ENCODE assay signal across 7 cellular contexts in genomic region chr1:172089768-172090510, GRCh38.
DNase-seq lines count a peak whose midpoint lies in the region; ATAC-seq, FAIRE-seq and TF ChIP-seq lines count a peak whose summit lies in the region.

No MANE protein-coding gene starts in this region.

- FAIRE-seq in GM18507 (lab: Jason Lieb, UNC): peak; percentile 82
- FAIRE-seq in endothelial cell of umbilical vein (lab: Jason Lieb, UNC): peak; percentile 21

- POLR2A ChIA-PET in endothelial cell of umbilical vein (lab: Charles Lee): no interaction called here

- H3K36me3 ChIP-seq in MM.1S (replicated peaks; ENCODE audit: insufficient read depth, low read length) (no peaks in the 10 kb centered on the region), endothelial cell of umbilical vein (ENCODE audit: control insufficient read depth in 2 of 2, extremely low read depth in 1 of 2, insufficient read depth in 2 of 2, low read length in 2 of 2) (no peaks in the 10 kb centered on the region), neural progenitor cell (no peaks in the 10 kb centered on the region), upper lobe of left lung (no peaks in the 10 kb centered on the region)

- TF ChIP-seq CTCF in MM.1S (IDR thresholded peaks at IDR 0.05; ENCODE audit: low read length): peak; percentile 74
- TF ChIP-seq CTCF in endothelial cell of umbilical vein (IDR thresholded peaks at IDR 0.05; ENCODE audit: extremely low read depth in 1 of 2, insufficient read depth in 1 of 2, low read depth in 1 of 2, low read length in 2 of 2): peak; percentile 59 to 67
- TF ChIP-seq CTCF in neural progenitor cell (IDR thresholded peaks at IDR 0.05): peak; percentile 76
- TF ChIP-seq CTCF in upper lobe of left lung (IDR thresholded peaks at IDR 0.05): peak; percentile 39 to 74 (median 69)

- TF ChIP-seq EP300 in upper lobe of left lung (IDR thresholded peaks at IDR 0.05): no peak

- no peak overlapping the region for H2AFZ ChIP-seq in MM.1S (ENCODE audit: low read length)
- no peak overlapping the region for H2AFZ ChIP-seq in endothelial cell of umbilical vein (ENCODE audit: low read depth, low read length)
- H2AFZ ChIP-seq in neural progenitor cell (replicated peaks): peak overlapping the region; percentile 74

- H3F3A ChIP-seq in MM.1S (ENCODE audit: insufficient read depth, low read length): no peaks in the 10 kb centered on the region
- peaks cover 7% of the 10 kb centered on the region for H3F3A ChIP-seq in neural progenitor cell (ENCODE audit: low read depth)

- no peaks in the 10 kb centered on the region for H3K9me1 ChIP-seq in endothelial cell of umbilical vein (replicated peaks; ENCODE audit: control insufficient read depth, extremely low read depth, insufficient read depth, low read length)

- no peak overlapping the region for H3K4me3 ChIP-seq in MM.1S (ENCODE audit: low read length)
- no peak overlapping the region for H3K4me3 ChIP-seq in endothelial cell of umbilical vein (replicated peaks in 1 of 3; ENCODE audit: insufficient read depth in 1 of 3, low read depth in 1 of 3, low read length in 3 of 3)
- no peak overlapping the region for H3K4me3 ChIP-seq in neural progenitor cell
- no peak overlapping the region for H3K4me3 ChIP-seq in upper lobe of left lung

- H3K4me2 ChIP-seq in MM.1S (ENCODE audit: low read depth, low read length) (no peak overlapping the region), endothelial cell of umbilical vein (ENCODE audit: insufficient read depth, low read length) (no peak overlapping the region), neural progenitor cell (no peak overlapping the region)

- intact Hi-C loops in endothelial cell of umbilical vein (cut with micrococcal nuclease): loop anchor here (1.0 to 2.0 kb wide), 4 partner anchors 87 to 354 kb away; partner anchors contain the start of gene PIGC

- no peaks in the 10 kb centered on the region for H3K36me3 Mint-ChIP-seq in neural progenitor cell

- TF ChIP-seq POLR2A in endothelial cell of umbilical vein (IDR thresholded peaks at IDR 0.05; ENCODE audit: low read depth, low read length) (no peak), upper lobe of left lung (IDR thresholded peaks at IDR 0.05) (no peak)

- ATAC-seq in upper lobe of left lung (ENCODE audit: low FRiP score in 2 of 2): peak; percentile 71 to 75
- no peak for ATAC-seq in HG02970 (IDR thresholded peaks at IDR 0.05; ENCODE audit: low FRiP score, unreplicated experiment)

- H3K9me2 ChIP-seq in MM.1S (replicated peaks; ENCODE audit: insufficient read depth, low read length): no peaks in the 10 kb centered on the region

- no peak overlapping the region for H3K27ac ChIP-seq in MM.1S (ENCODE audit: low read length)
- H3K27ac ChIP-seq in endothelial cell of umbilical vein (ENCODE audit: insufficient read depth, low read depth, low read length): no peak overlapping the region
- no peak overlapping the region for H3K27ac ChIP-seq in neural progenitor cell
- H3K27ac ChIP-seq in upper lobe of left lung: no peak overlapping the region

- 60 to 63% methylated on average over 7 of the region's 7 CpGs for WGBS in upper lobe of left lung, 2 donors

- H4K20me1 ChIP-seq in MM.1S (ENCODE audit: insufficient read depth, low read length): no peaks in the 10 kb centered on the region
- H4K20me1 ChIP-seq in endothelial cell of umbilical vein (replicated peaks; ENCODE audit: control insufficient read depth, extremely low read depth, insufficient read depth, low read length): no peaks in the 10 kb centered on the region
- H4K20me1 ChIP-seq in neural progenitor cell (ENCODE audit: low read depth): no peaks in the 10 kb centered on the region

- no peaks in the 10 kb centered on the region for H3K9me3 Mint-ChIP-seq in neural progenitor cell

- H3K27me3 Mint-ChIP-seq in neural progenitor cell (ENCODE audit: insufficient read depth, low read depth): no peaks in the 10 kb centered on the region

- no peak overlapping the region for H3K27ac Mint-ChIP-seq in neural progenitor cell

- H3K4me1 Mint-ChIP-seq in neural progenitor cell: peaks cover 6% of the 10 kb centered on the region

- BruUV-seq in endothelial cell of umbilical vein (replicated peaks; lab: Mats Ljungman, UMichigan): no TSS peak

- H3K4me1 ChIP-seq in MM.1S (ENCODE audit: low read length) (no peaks in the 10 kb centered on the region), endothelial cell of umbilical vein (ENCODE audit: control insufficient read depth, extremely low read depth, insufficient read depth, low read length) (no peaks in the 10 kb centered on the region), neural progenitor cell (peaks cover 35% of the 10 kb centered on the region), upper lobe of left lung (no peaks in the 10 kb centered on the region)

- DNase-seq in GM18507 (ENCODE audit: extremely low spot score, insufficient read length, low read depth) (peak; percentile 7), MM.1S (peak; percentile 40), endothelial cell of umbilical vein (ENCODE audit: low read depth, low spot score) (peak; percentile 67), neural progenitor cell (ENCODE audit: low spot score) (peak; percentile 67), upper lobe of left lung (peak; percentile 78 to 80)
- DNase-seq in activated CD8-positive, alpha-beta memory T cell treated with anti-CD3 and anti-CD28 coated beads for 1 hour (ENCODE audit: extremely low read depth in 1 of 2, low read depth in 1 of 2): peak; percentile 3 to 33

- H3K9me3 ChIP-seq in MM.1S (replicated peaks; ENCODE audit: insufficient read depth, low read length): no peaks in the 10 kb centered on the region
- no peaks in the 10 kb centered on the region for H3K9me3 ChIP-seq in endothelial cell of umbilical vein (replicated peaks; ENCODE audit: control insufficient read depth, insufficient read depth, low read length)
- H3K9me3 ChIP-seq in neural progenitor cell (ENCODE audit: low read depth): no peaks in the 10 kb centered on the region
- no peaks in the 10 kb centered on the region for H3K9me3 ChIP-seq in upper lobe of left lung

- dilution Hi-C loops in endothelial cell of umbilical vein (cut with MboI; ENCODE audit: extremely low pct_ligation_motif_present, low sequenced_read_pairs): no loop called here

- no peak overlapping the region for H3K4me3 Mint-ChIP-seq in neural progenitor cell

- CTCF ChIA-PET in endothelial cell of umbilical vein (lab: Charles Lee): interaction anchor here (0.8 to 4.0 kb wide), 5 partner anchors 9 to 309 kb away, joined by 3 to 28 read pairs (median 6); no protein-coding TSS in a partner anchor

- H3K79me2 ChIP-seq in MM.1S (ENCODE audit: low read length) (no peaks in the 10 kb centered on the region), endothelial cell of umbilical vein (ENCODE audit: control insufficient read depth, insufficient read depth, low read length) (no peaks in the 10 kb centered on the region), neural progenitor cell (ENCODE audit: low read depth) (no peaks in the 10 kb centered on the region)

- H3K27me3 ChIP-seq in MM.1S (replicated peaks; ENCODE audit: insufficient read depth, low read length) (no peaks in the 10 kb centered on the region), endothelial cell of umbilical vein (ENCODE audit: control insufficient read depth in 2 of 2, insufficient read depth in 2 of 2, low read length in 2 of 2) (no peaks in the 10 kb centered on the region), neural progenitor cell (no peaks in the 10 kb centered on the region), upper lobe of left lung (no peaks in the 10 kb centered on the region)

- H3K9ac ChIP-seq in MM.1S (ENCODE audit: low read length) (no peak overlapping the region), endothelial cell of umbilical vein (replicated peaks; ENCODE audit: extremely low read depth, insufficient read depth, low read length) (no peak overlapping the region), neural progenitor cell (no peak overlapping the region)

TF ChIP-seq in endothelial cell of umbilical vein, 7 proteins besides CTCF, POLR2A, EP300 and RAD21:
- TF ChIP-seq GATA2 (IDR thresholded peaks at IDR 0.05; ENCODE audit: insufficient read depth, insufficient read length, low read depth, low read length): no peak
- TF ChIP-seq FOS (IDR thresholded peaks at IDR 0.05; ENCODE audit: borderline replicate concordance, insufficient read depth, low read length): no peak
- no peak for TF ChIP-seq MAX (IDR thresholded peaks at IDR 0.05; ENCODE audit: insufficient read depth, insufficient read length)
- TF ChIP-seq POLR2AphosphoS5 (IDR thresholded peaks at IDR 0.05; ENCODE audit: insufficient read depth, low read depth, low read length): no peak
- TF ChIP-seq EZH2 (IDR thresholded peaks at IDR 0.05; ENCODE audit: borderline replicate concordance, low read depth, low read length, severe bottlenecking): no peak
- no peak for TF ChIP-seq MYC (IDR thresholded peaks at IDR 0.05; ENCODE audit: low read depth, low read length)
- no peak for TF ChIP-seq JUN (IDR thresholded peaks at IDR 0.05; ENCODE audit: borderline replicate concordance, insufficient read depth, insufficient read length, low read depth)

Comparison
In these comparisons a context has a peak if more than half of its experiments do, and no peak if none do; other contexts are left out.
1. DNase-seq: peak in every context shown above with its lines; median percentile 79 in upper lobe of left lung; 67 in endothelial cell of umbilical vein; 67 in neural progenitor cell; 40 in MM.1S; 18 in activated CD8-positive, alpha-beta memory T cell treated with anti-CD3 and anti-CD28 coated beads for 1 hour; 7 in GM18507.